8 cellular contexts compared by ENCODE assay signal in genomic region chr12:13097526-13097925, GRCh38. TPM values are rescaled to one million over a fixed set of nuclear protein-coding genes. Genes with fewer than 3 reads are reported as not detected.
DNase-seq lines count a peak whose midpoint lies in the region; ATAC-seq and TF ChIP-seq lines count a peak whose summit lies in the region.

No MANE protein-coding gene starts in this region.

- no peak for TF ChIP-seq POLR2A in gastrocnemius medialis (IDR thresholded peaks at IDR 0.05)

- intact Hi-C loops in gastrocnemius medialis (cut with DNase I; ENCODE audit: low total_unique reads): loop anchor here (1.0 kb wide), 1 partner anchor 116 kb away; no protein-coding TSS in a partner anchor

- peak overlapping the region; percentile 56 to 84 (median 83) for H3K27ac ChIP-seq in gastrocnemius medialis

- TF ChIP-seq CTCF in fibroblast of mammary gland (conservative IDR thresholded peaks at IDR 0.05; ENCODE audit: control insufficient read depth, insufficient read depth, low read depth, low read length) (no peak), gastrocnemius medialis (IDR thresholded peaks at IDR 0.05 in 4 of 5, conservative IDR thresholded peaks at IDR 0.05 in 1 of 5) (no peak)

- peak overlapping the region; percentile 44 for H3K4me3 ChIP-seq in fibroblast of mammary gland (ENCODE audit: control insufficient read depth, low read depth, low read length)
- peak overlapping the region; percentile 20 to 47 (median 38) for H3K4me3 ChIP-seq in gastrocnemius medialis

- no peaks in the 10 kb centered on the region for H3K36me3 ChIP-seq in gastrocnemius medialis

- in situ Hi-C loops in gastrocnemius medialis (cut with MboI; ENCODE audit: low sequenced_read_pairs in 4 of 4): loop anchor here (5.0 to 25.0 kb wide), 5 partner anchors 105 to 185 kb away; no protein-coding TSS in a partner anchor

- H3K9me3 ChIP-seq in gastrocnemius medialis: no peaks in the 10 kb centered on the region

- no peaks in the 10 kb centered on the region for H3K27me3 ChIP-seq in gastrocnemius medialis

- peaks cover 19 to 32% of the 10 kb centered on the region in 2 donors for H3K4me1 ChIP-seq in gastrocnemius medialis

- ATAC-seq in gastrocnemius medialis (no peak), HG03045 (IDR thresholded peaks at IDR 0.05; ENCODE audit: unreplicated experiment) (no peak)

- DNase-seq in GF-D8 (lab: John Stamatoyannopoulos, UW) (peak; percentile 20), RKO (ENCODE audit: low spot score) (peak; percentile 16), fibroblast of mammary gland (ENCODE audit: low read depth) (peak; percentile 36), gastrocnemius medialis (no peak), T-helper 9 cell (no peak), NCI-H146 (lab: John Stamatoyannopoulos, UW) (no peak)
- no peak for DNase-seq in activated CD4-positive, alpha-beta T cell treated with anti-CD3 and anti-CD28 coated beads for 1 hour

RNA-seq across cellular contexts. Expression of gene GSG1, which starts 5.9 kb away (rescaled TPM):
- not detected for total RNA-seq in gastrocnemius medialis

RNA-seq across cellular contexts. Expression of gene FAM234B, which starts 53.3 kb away (rescaled TPM):
- 1 to 10 TPM; 1.8 to 3.5 (median 2.5) TPM for total RNA-seq in gastrocnemius medialis

Comparison
In these comparisons a context has a peak if more than half of its experiments do, and no peak if none do; other contexts are left out.
1. DNase-seq: peak in GF-D8 (single experiment), RKO (single experiment) and fibroblast of mammary gland (single experiment); none in gastrocnemius medialis (0 of 2), T-helper 9 cell (single experiment), NCI-H146 (single experiment) and activated CD4-positive, alpha-beta T cell treated with anti-CD3 and anti-CD28 coated beads for 1 hour (single experiment).